8 cellular contexts compared by ENCODE assay signal in the genomic region with DNA sequence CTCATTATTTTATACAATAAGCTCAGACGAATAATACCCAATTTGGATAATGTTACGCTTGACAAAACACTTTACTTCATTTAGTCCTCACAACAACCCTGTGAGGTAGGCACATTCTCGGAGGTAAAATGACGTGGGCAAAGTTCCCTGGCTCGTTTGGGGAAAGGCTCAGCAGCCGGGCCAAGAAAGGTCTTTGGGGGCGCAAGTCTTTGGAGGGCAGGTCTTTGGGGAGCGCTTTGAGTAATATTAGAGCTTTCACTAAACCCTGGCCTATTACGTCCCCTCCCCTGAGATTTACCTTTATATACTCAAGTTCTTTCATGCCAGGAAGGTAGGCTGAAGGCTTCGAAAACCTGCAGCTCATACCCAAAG. TPM values are rescaled to one million over a fixed set of nuclear protein-coding genes. Genes with fewer than 3 reads are reported as not detected.
DNase-seq lines count a peak whose midpoint lies in the region; ATAC-seq, FAIRE-seq and TF ChIP-seq lines count a peak whose summit lies in the region.

No MANE protein-coding gene starts in this region.

- ATAC-seq in natural killer cell treated with Interleukin-12 subunit alpha and Interleukin-12 subunit beta and Interleukin-15 and Interleukin-18, amount 100 ng/mL, for 72 hours = no peak
- ATAC-seq in HG02938 (IDR thresholded peaks at IDR 0.05; ENCODE audit: unreplicated experiment) = no peak

- H3K14ac ChIP-seq in H1 (ENCODE audit: insufficient read length) = no peak overlapping the region

- TF ChIP-seq POLR2A in H1 (IDR thresholded peaks at IDR 0.05; ENCODE audit: control extremely low read depth in 1 of 2, low read depth in 2 of 2, low read length in 2 of 2) = no peak

- H3K23ac ChIP-seq in H1 (ENCODE audit: insufficient read length) = no peak overlapping the region

- peaks cover 5% of the 10 kb centered on the region for H3K36me3 Mint-ChIP-seq in natural killer cell treated with Interleukin-12 subunit alpha and Interleukin-12 subunit beta and Interleukin-15 and Interleukin-18, amount 100 ng/mL, for 72 hours

- peaks cover 15% of the 10 kb centered on the region for H3F3A ChIP-seq in PC-9 (ENCODE audit: insufficient read depth, low read depth)

- H3K4me1 ChIP-seq in PC-9 (replicated peaks; ENCODE audit: insufficient read depth) = peaks cover 41% of the 10 kb centered on the region
- no peaks in the 10 kb centered on the region for H3K4me1 ChIP-seq in H1 (replicated peaks in 1 of 4; ENCODE audit: control insufficient read depth in 3 of 4, insufficient read depth in 4 of 4, low read length in 3 of 4)

- no peak for TF ChIP-seq RAD21 in H1 (IDR thresholded peaks at IDR 0.05 in 1 of 2, conservative IDR thresholded peaks at IDR 0.05 in 1 of 2; ENCODE audit: low read depth in 2 of 2, low read length in 2 of 2)

- 0 out of 2 replicates have a peak overlapping the region, but pooled peaks have one; percentile 99 for H2BK5ac ChIP-seq in H1 (ENCODE audit: low read depth, low read length)

- intact Hi-C loops in PC-9 (cut with micrococcal nuclease; ENCODE audit: unreplicated experiment) = loop anchor here (1.0 to 5.0 kb wide), 6 partner anchors 43 to 563 kb away; no protein-coding TSS in a partner anchor

- CTCF ChIA-PET in PC-9 (lab: Charles Lee) = no interaction called here
- CTCF ChIA-PET in H1 (lab: Charles Lee; ENCODE audit: partially characterized antibody) = no interaction called here

- TF ChIP-seq EP300 in H1 (IDR thresholded peaks at IDR 0.05; ENCODE audit: borderline replicate concordance in 1 of 2, low read depth in 2 of 2, low read length in 2 of 2) = no peak

- H3K27me3 ChIP-seq in PC-9 (ENCODE audit: insufficient read depth, low read depth) = no peaks in the 10 kb centered on the region
- no peaks in the 10 kb centered on the region for H3K27me3 ChIP-seq in H1 (replicated peaks in 1 of 4; ENCODE audit: control insufficient read depth in 3 of 4, extremely low read depth in 1 of 4, insufficient read depth in 3 of 4, low read length in 3 of 4)

- H3K23me2 ChIP-seq in H1 (ENCODE audit: low read depth, low read length) = peaks cover 6% of the 10 kb centered on the region

- H4K8ac ChIP-seq in H1 (ENCODE audit: extremely low read depth, insufficient read depth, low read length) = no peak overlapping the region

- H2BK12ac ChIP-seq in H1 (ENCODE audit: low read depth, low read length) = no peak overlapping the region

- no peak for FAIRE-seq in H1 (lab: Jason Lieb, UNC)

- POLR2A ChIA-PET in PC-9 (lab: Charles Lee; ENCODE audit: unreplicated experiment) (interaction anchor here (0.6 kb wide), 3 partner anchors 128 to 506 kb away, joined by 4 read pairs; no protein-coding TSS in a partner anchor), H1 (lab: Charles Lee; ENCODE audit: partially characterized antibody) (interaction anchor here (1.1 kb wide), 1 partner anchor 501 kb away, joined by 3 read pairs; no protein-coding TSS in a partner anchor)

- H3K4me2 ChIP-seq in PC-9 (peak overlapping the region; percentile 96), H1 (ENCODE audit: insufficient read depth in 1 of 2, low read depth in 2 of 2, low read length in 2 of 2) (peak overlapping the region; percentile 66 to 94)

- peak overlapping the region; percentile 99 for H3K4me3 Mint-ChIP-seq in natural killer cell treated with Interleukin-12 subunit alpha and Interleukin-12 subunit beta and Interleukin-15 and Interleukin-18, amount 100 ng/mL, for 72 hours

- no peaks in the 10 kb centered on the region for H3K9me3 Mint-ChIP-seq in natural killer cell treated with Interleukin-12 subunit alpha and Interleukin-12 subunit beta and Interleukin-15 and Interleukin-18, amount 100 ng/mL, for 72 hours

- no peak overlapping the region for H2AK5ac ChIP-seq in H1 (ENCODE audit: low read depth, low read length)

- H2AFZ ChIP-seq in PC-9 = peak overlapping the region; percentile 79
- H2AFZ ChIP-seq in H1 (ENCODE audit: low read length) = peak overlapping the region; percentile 99

- H4K20me1 ChIP-seq in PC-9 (ENCODE audit: insufficient read depth) = no peaks in the 10 kb centered on the region
- H4K20me1 ChIP-seq in H1 (replicated peaks in 1 of 2; ENCODE audit: control insufficient read depth in 1 of 2, insufficient read depth in 2 of 2, low read length in 2 of 2) = no peaks in the 10 kb centered on the region

- H3K79me2 ChIP-seq in PC-9 (ENCODE audit: low read depth) (peaks cover 46% of the 10 kb centered on the region), H1 (ENCODE audit: control insufficient read depth in 1 of 2, insufficient read depth in 2 of 2, low read length in 2 of 2) (0 out of 4 replicates have a peak, but pooled peaks cover 0 to 3% of the 10 kb centered on the region in 2 experiments)

- H3K36me3 ChIP-seq in PC-9 (ENCODE audit: low read depth) = 0 out of 2 replicates have a peak, but pooled peaks cover 6% of the 10 kb centered on the region
- H3K36me3 ChIP-seq in H1 (ENCODE audit: control insufficient read depth in 2 of 4, insufficient read depth in 4 of 4, low read length in 3 of 4) = no peaks in the 10 kb centered on the region

- H3K9me3 ChIP-seq in PC-9 (ENCODE audit: insufficient read depth, low read depth) (no peaks in the 10 kb centered on the region), H1 (ENCODE audit: insufficient read depth in 2 of 2, low read depth in 1 of 2, low read length in 1 of 2) (no peaks in the 10 kb centered on the region)

- no peak overlapping the region for H4K5ac ChIP-seq in H1 (ENCODE audit: insufficient read length, low read depth, low read length)

- H3K4me1 Mint-ChIP-seq in natural killer cell treated with Interleukin-12 subunit alpha and Interleukin-12 subunit beta and Interleukin-15 and Interleukin-18, amount 100 ng/mL, for 72 hours (ENCODE audit: low read depth in 2 of 2) = peaks cover 34 to 55% of the 10 kb centered on the region in 2 donors

- no peak overlapping the region for H3K56ac ChIP-seq in H1 (replicated peaks; ENCODE audit: insufficient read length, low read depth, low read length)

- no peak for TF ChIP-seq CTCF in PC-9 (conservative IDR thresholded peaks at IDR 0.05)
- TF ChIP-seq CTCF in H1 (IDR thresholded peaks at IDR 0.05; ENCODE audit: control extremely low read depth in 1 of 3, insufficient read depth in 1 of 3, low read depth in 1 of 3, low read length in 3 of 3) = peak in 1 of 3 experiments; percentile 6; a peak in 1 of 4 replicates

- H3K9ac ChIP-seq in H1 (replicated peaks in 1 of 4; ENCODE audit: extremely low read depth in 1 of 4, low read depth in 3 of 4, low read length in 3 of 4) = peak overlapping the region in 1 of 4 experiments; percentile 94; a peak in 2 of 7 replicates

- peak overlapping the region; percentile 96 for H3K27ac ChIP-seq in PC-9
- no peak overlapping the region for H3K27ac ChIP-seq in H1 (ENCODE audit: low read depth, low read length)

- DNase-seq in NCI-H1436 (lab: John Stamatoyannopoulos, UW) = peak; percentile 28
- no peak for DNase-seq in NCI-H1436 treated with DMSO at 0.1 percent for 48 hours (lab: John Stamatoyannopoulos, UW)
- DNase-seq in PC-9 = peak in 1 of 2 experiments; percentile 39
- DNase-seq in H1 (ENCODE audit: low read depth in 1 of 2, low spot score in 2 of 2) = no peak
- DNase-seq in natural killer cell treated with Interleukin-12 subunit alpha and Interleukin-12 subunit beta and Interleukin-15 and Interleukin-18, amount 100 ng/mL, for 72 hours (ENCODE audit: low spot score) = no peak
- no peak for DNase-seq in DMS153 treated with DMSO at 0.1 percent for 48 hours (lab: John Stamatoyannopoulos, UW; ENCODE audit: unreplicated experiment)
- DNase-seq in activated gamma-delta T cell treated with Interleukin-2 at 50 U/mL for 16 hours = no peak

- H3K4ac ChIP-seq in H1 (replicated peaks; ENCODE audit: insufficient read length, low read depth, low read length) = no peak overlapping the region

- H3K27me3 Mint-ChIP-seq in natural killer cell treated with Interleukin-12 subunit alpha and Interleukin-12 subunit beta and Interleukin-15 and Interleukin-18, amount 100 ng/mL, for 72 hours = no peaks in the 10 kb centered on the region

- TSS peak; percentile 80 for BruUV-seq in PC-9 (replicated peaks; lab: Mats Ljungman, UMichigan)

- H2BK120ac ChIP-seq in H1 (replicated peaks; ENCODE audit: low read depth, low read length) = no peak overlapping the region

- no peaks in the 10 kb centered on the region for H3K9me2 ChIP-seq in PC-9 (ENCODE audit: insufficient read depth)

- no peak overlapping the region for H2BK15ac ChIP-seq in H1 (ENCODE audit: low read length)

- H4K91ac ChIP-seq in H1 (replicated peaks; ENCODE audit: insufficient read length, low read length) = no peak overlapping the region

- H3K79me1 ChIP-seq in H1 (ENCODE audit: low read depth, low read length) = no peaks in the 10 kb centered on the region

- no peak overlapping the region for H2BK20ac ChIP-seq in H1 (ENCODE audit: low read length)

- H3K4me3 ChIP-seq in PC-9 = peak overlapping the region; percentile 81
- H3K4me3 ChIP-seq in H1 (ENCODE audit: extremely low read depth in 1 of 4, insufficient read depth in 2 of 4, low read depth in 3 of 4, low read length in 4 of 4) = peak overlapping the region; percentile 70 to 88 (median 78)

- 10% methylated on average over 10 of the region's 10 CpGs; no CpG with 5 or more reads in 1 of the 2 experiments for WGBS in H1 (ENCODE audit: extremely low coverage in 1 of 2, insufficient coverage in 1 of 2, insufficient read length in 1 of 2, insufficient replicate concordance in 2 of 2, low coverage in 1 of 2, low lambda C conversion rate in 2 of 2, missing lambda C conversion rate in 1 of 2), 2 experiments

- H3K27ac Mint-ChIP-seq in natural killer cell treated with Interleukin-12 subunit alpha and Interleukin-12 subunit beta and Interleukin-15 and Interleukin-18, amount 100 ng/mL, for 72 hours = peak overlapping the region; percentile 97 to 99

- no peak overlapping the region for H3K18ac ChIP-seq in H1 (ENCODE audit: extremely low read depth, low read length)

RNA-seq across cellular contexts. Expression of a gene that starts 0.4 kb away (rescaled TPM):
- 4.5 and 6.8 TPM in 2 replicates for total RNA-seq in PC-9 (2021)
- 0.75 and 1.1 TPM in 2 replicates for total RNA-seq in H1 (2021; fragmentation: NEBNext Ultra II Directional; extraction: Animal tissue kit (Norgen Biotek cat#: 25700))
- polyA plus RNA-seq in H1 (2011; rRNA removed) = 1.3 and 1.5 TPM in 2 replicates
- 1.5 TPM for polyA plus RNA-seq in H1 (2011; cell fraction: cytosol; rRNA removed)
- 0.56 TPM for polyA plus RNA-seq in H1 (2011; cell fraction: nucleus; rRNA removed)
- 1.2 to 2.3 TPM (median 1.5 TPM) in 4 replicates for polyA plus RNA-seq in H1 (2012, experiment 1 of 2)
- 0.91 TPM for polyA plus RNA-seq in H1 (2012, experiment 2 of 2)
- polyA plus RNA-seq in H1 (2013, experiment 1 of 2) = 0.71 TPM
- 0.81 TPM for polyA plus RNA-seq in H1 (2013, experiment 2 of 2)
- polyA minus RNA-seq in H1 (2011; rRNA and poly(A)+ RNA removed) = 1.1 and 1.3 TPM in 2 replicates
- polyA minus RNA-seq in H1 (2011; cell fraction: cytosol; rRNA and poly(A)+ RNA removed) = 0.95 TPM
- polyA minus RNA-seq in H1 (2011; cell fraction: nucleus; rRNA and poly(A)+ RNA removed) = 1.8 TPM
- total RNA-seq in natural killer cell treated with Interleukin-12 subunit alpha and Interleukin-12 subunit beta and Interleukin-15 and Interleukin-18, amount 100 ng/mL, for 72 hours = 1 to 10 TPM; 3.1 to 4.5 TPM

RNA-seq across cellular contexts. Expression of a gene that starts 0.8 kb away (rescaled TPM):
- total RNA-seq in PC-9 (2021) = 45.9 and 46.1 TPM in 2 replicates
- total RNA-seq in H1 (2021; fragmentation: NEBNext Ultra II Directional; extraction: Animal tissue kit (Norgen Biotek cat#: 25700)) = 20.1 and 20.9 TPM in 2 replicates
- 12.1 and 15.8 TPM in 2 replicates for polyA plus RNA-seq in H1 (2011; rRNA removed)
- polyA plus RNA-seq in H1 (2011; cell fraction: cytosol; rRNA removed) = 14.7 TPM
- polyA plus RNA-seq in H1 (2011; cell fraction: nucleus; rRNA removed) = 11.6 TPM
- 16.3 to 24.7 TPM (median 19.7 TPM) in 4 replicates for polyA plus RNA-seq in H1 (2012, experiment 1 of 2)
- polyA plus RNA-seq in H1 (2012, experiment 2 of 2) = 23.4 TPM
- 21.1 TPM for polyA plus RNA-seq in H1 (2013, experiment 1 of 2)
- 20.7 TPM for polyA plus RNA-seq in H1 (2013, experiment 2 of 2)
- polyA minus RNA-seq in H1 (2011; rRNA and poly(A)+ RNA removed) = 26.3 and 26.5 TPM in 2 replicates
- polyA minus RNA-seq in H1 (2011; cell fraction: cytosol; rRNA and poly(A)+ RNA removed) = 11.8 TPM
- 58.5 TPM for polyA minus RNA-seq in H1 (2011; cell fraction: nucleus; rRNA and poly(A)+ RNA removed)
- 10 to 100 TPM; 53.8 to 66.6 TPM for total RNA-seq in natural killer cell treated with Interleukin-12 subunit alpha and Interleukin-12 subunit beta and Interleukin-15 and Interleukin-18, amount 100 ng/mL, for 72 hours
